10 cellular contexts compared by ENCODE assay signal in the genomic region with DNA sequence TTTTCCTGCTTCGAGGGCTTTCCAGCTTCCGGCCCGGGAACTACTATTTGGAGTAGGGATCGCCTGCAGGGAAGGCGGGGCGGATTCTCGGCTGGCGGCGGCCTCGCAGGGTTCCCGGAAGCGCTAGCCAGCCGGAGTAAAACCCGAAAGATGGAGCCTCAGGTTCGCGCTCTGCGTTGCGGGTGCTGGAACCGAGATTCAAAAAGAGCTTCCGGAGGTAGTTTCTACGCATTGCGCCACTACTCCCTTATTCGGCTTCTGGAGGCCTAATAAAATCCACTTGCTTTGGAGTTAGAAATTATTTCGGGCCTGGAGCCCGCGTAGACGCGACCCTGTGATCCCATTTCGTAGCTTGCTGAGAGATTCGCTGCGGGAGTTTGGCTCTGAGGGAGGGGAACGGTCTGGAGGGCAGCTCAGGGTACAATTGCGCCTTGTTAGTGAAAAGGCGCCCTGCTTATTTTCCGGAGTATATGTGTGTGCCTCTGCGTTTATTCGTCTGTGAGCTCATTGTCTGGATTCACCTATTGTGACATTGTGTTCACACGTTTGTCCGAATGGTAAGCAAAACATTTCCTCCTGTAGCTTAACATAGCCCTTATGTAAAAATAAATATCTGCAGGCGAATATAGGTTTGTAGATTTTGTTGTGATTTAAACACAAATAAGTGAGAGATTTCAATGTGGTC. TPM values are rescaled to one million over a fixed set of nuclear protein-coding genes. Genes with fewer than 3 reads are reported as not detected.
A peak's percentile ranks its signal among the peaks of the same experiment; 100 is the strongest.
DNase-seq lines count a peak whose midpoint lies in the region; ATAC-seq and TF ChIP-seq lines count a peak whose summit lies in the region.
"Had no signal": no experiment of that assay in that cellular context is flagged by ENCODE, and none has a peak within 500 bp of the region (broad histone marks: within the 10 kb centered on the region; RNA-seq: fewer than 3 reads in every experiment).

No MANE protein-coding gene starts in this region.

- H3K36me3 Mint-ChIP-seq in brain, result no peaks in the 10 kb centered on the region
- no peaks in the 10 kb centered on the region for H3K36me3 Mint-ChIP-seq in nephron progenitor cell (ENCODE audit: low read depth)

- H3K27me3 ChIP-seq in DOHH2 (ENCODE audit: control insufficient read depth, low read length), result peaks cover 59% of the 10 kb centered on the region
- H3K27me3 ChIP-seq in GM23248 (replicated peaks; ENCODE audit: insufficient read depth), result peaks cover 99% of the 10 kb centered on the region

- H3K27ac Mint-ChIP-seq in brain, result no peak overlapping the region
- H3K27ac Mint-ChIP-seq in nephron progenitor cell, result no peak overlapping the region

- H3K9me3 Mint-ChIP-seq in brain (peaks cover 0 to 7% (median 0%) of the 10 kb centered on the region in 5 experiments), nephron progenitor cell (no peaks in the 10 kb centered on the region)

- peak overlapping the region; percentile 0 to 75 (median 48) for H3K4me3 Mint-ChIP-seq in brain
- H3K4me3 Mint-ChIP-seq in nephron progenitor cell, result peak overlapping the region; percentile 71

- H3K27ac ChIP-seq in DOHH2 (ENCODE audit: low read depth, low read length) (no peak overlapping the region), GM23248 (no peak overlapping the region)
- H3K27ac ChIP-seq: brain microvascular endothelial cell, heart left ventricle had no signal

- H3K9ac ChIP-seq in GM23248, result no peak overlapping the region

- H3K79me2 ChIP-seq in DOHH2 (ENCODE audit: control insufficient read depth, low read length), result no peaks in the 10 kb centered on the region
- H3K79me2 ChIP-seq in GM23248 (ENCODE audit: insufficient read depth), result no peaks in the 10 kb centered on the region

- H3K9me3 ChIP-seq in DOHH2 (ENCODE audit: control insufficient read depth, insufficient read depth, low read length) (no peaks in the 10 kb centered on the region), GM23248 (ENCODE audit: low read depth) (no peaks in the 10 kb centered on the region)
- H3K9me3 ChIP-seq: heart left ventricle had no signal

- H3K4me1 Mint-ChIP-seq in brain (peaks cover 25% of the 10 kb centered on the region), nephron progenitor cell (peaks cover 48% of the 10 kb centered on the region)

- in situ Hi-C loops in GM23248 (cut with MboI), result no loop called here

- H3K4me2 ChIP-seq in DOHH2 (ENCODE audit: low read length) (peak overlapping the region; percentile 50), GM23248 (ENCODE audit: unreplicated experiment) (no peak overlapping the region)

- WGBS in GM23248 (ENCODE audit: low coverage in 1 of 2, low lambda C conversion rate in 2 of 2, missing lambda C conversion rate in 2 of 2), 2 experiments, result 34 to 35% methylated on average over 40 of the region's 40 CpGs

- no peak for ATAC-seq in HG02973 (IDR thresholded peaks at IDR 0.05; ENCODE audit: unreplicated experiment)
- ATAC-seq in HG02885 (IDR thresholded peaks at IDR 0.05; ENCODE audit: poor library complexity, unreplicated experiment), result no peak

- H3K4me1 ChIP-seq in DOHH2 (ENCODE audit: control insufficient read depth, low read length) (peaks cover 17% of the 10 kb centered on the region), GM23248 (ENCODE audit: insufficient read depth) (no peaks in the 10 kb centered on the region)

- no peak overlapping the region for H2AFZ ChIP-seq in GM23248

- H3K36me3 ChIP-seq in DOHH2 (ENCODE audit: control insufficient read depth, low read length), result no peaks in the 10 kb centered on the region
- no peaks in the 10 kb centered on the region for H3K36me3 ChIP-seq in GM23248 (ENCODE audit: low read depth)
- H3K36me3 ChIP-seq: brain microvascular endothelial cell, heart left ventricle had no signal

- H3K27me3 Mint-ChIP-seq in brain (peaks cover 100% of the 10 kb centered on the region), nephron progenitor cell (ENCODE audit: low read depth, poor library complexity) (peaks cover 100% of the 10 kb centered on the region)

- H3F3A ChIP-seq in DOHH2 (ENCODE audit: control insufficient read depth, insufficient read depth), result no peaks in the 10 kb centered on the region
- H3F3A ChIP-seq in GM23248 (ENCODE audit: insufficient read depth), result no peaks in the 10 kb centered on the region

- TF ChIP-seq CTCF in DOHH2 (IDR thresholded peaks at IDR 0.05; ENCODE audit: low read depth, low read length, poor library complexity, severe bottlenecking), result no peak
- no peak for TF ChIP-seq CTCF in brain (conservative IDR thresholded peaks at IDR 0.05)
- no peak for TF ChIP-seq CTCF in nephron progenitor cell (IDR thresholded peaks at IDR 0.05)

- H3K4me3 ChIP-seq in DOHH2 (ENCODE audit: low read length) (peak overlapping the region; percentile 51), GM23248 (no peak overlapping the region; the same call in 1 of the 2 replicates)

- no peaks in the 10 kb centered on the region for H4K20me1 ChIP-seq in DOHH2 (ENCODE audit: control insufficient read depth, insufficient read depth, low read depth, low read length)
- no peaks in the 10 kb centered on the region for H4K20me1 ChIP-seq in GM23248 (ENCODE audit: insufficient read depth)

- H3K9me2 ChIP-seq in DOHH2 (replicated peaks; ENCODE audit: control insufficient read depth, low read length) (no peaks in the 10 kb centered on the region), GM23248 (ENCODE audit: insufficient read depth) (no peaks in the 10 kb centered on the region)

- DNase-seq in LoVo (ENCODE audit: low spot score) (peak; percentile 47), nephron progenitor cell (peak; percentile 62), DMS 273 treated with DMSO at 0.1 percent for 48 hours (lab: John Stamatoyannopoulos, UW) (no peak), GM23248 (no peak)

RNA-seq across cellular contexts. Expression of gene PRAC2, which starts 0.7 kb away (rescaled TPM):
- polyA plus RNA-seq in brain (ENCODE audit: insufficient read depth, low read depth, low replicate concordance) (not detected), GM23248 (2016; fragmentation: Nextera tagmentation; extraction: Ambion mirVana) (not detected in 2 replicates)
- not detected in 2 replicates for total RNA-seq in GM23248 (2014; rRNA removed; shearing (Covaris generic))
- total RNA-seq: heart left ventricle had no signal
- polyA plus RNA-seq: heart left ventricle had no signal

RNA-seq across cellular contexts. Expression of gene PRAC1, which starts 1.4 kb away (rescaled TPM):
- polyA plus RNA-seq in brain (ENCODE audit: insufficient read depth, low read depth, low replicate concordance), result not detected
- total RNA-seq in GM23248 (2014; rRNA removed; shearing (Covaris generic)), result not detected in 2 replicates
- not detected in 2 replicates for polyA plus RNA-seq in GM23248 (2016; fragmentation: Nextera tagmentation; extraction: Ambion mirVana)
- total RNA-seq: heart left ventricle had no signal
- polyA plus RNA-seq: heart left ventricle had no signal

RNA-seq across cellular contexts. Expression of gene HOXB13, which starts 4.9 kb away (rescaled TPM):
- polyA plus RNA-seq in brain (ENCODE audit: insufficient read depth, low read depth, low replicate concordance) (not detected), GM23248 (2016; fragmentation: Nextera tagmentation; extraction: Ambion mirVana) (not detected in 2 replicates)
- not detected in 2 replicates for total RNA-seq in GM23248 (2014; rRNA removed; shearing (Covaris generic))
- total RNA-seq: heart left ventricle had no signal
- polyA plus RNA-seq: heart left ventricle had no signal

Comparison
In these comparisons a context has a peak if more than half of its experiments do, and no peak if none do; other contexts are left out.
1. DNase-seq: peak in LoVo (single experiment) and nephron progenitor cell (single experiment); none in DMS 273 treated with DMSO at 0.1 percent for 48 hours (single experiment) and GM23248 (single experiment).